In the genomic region with DNA sequence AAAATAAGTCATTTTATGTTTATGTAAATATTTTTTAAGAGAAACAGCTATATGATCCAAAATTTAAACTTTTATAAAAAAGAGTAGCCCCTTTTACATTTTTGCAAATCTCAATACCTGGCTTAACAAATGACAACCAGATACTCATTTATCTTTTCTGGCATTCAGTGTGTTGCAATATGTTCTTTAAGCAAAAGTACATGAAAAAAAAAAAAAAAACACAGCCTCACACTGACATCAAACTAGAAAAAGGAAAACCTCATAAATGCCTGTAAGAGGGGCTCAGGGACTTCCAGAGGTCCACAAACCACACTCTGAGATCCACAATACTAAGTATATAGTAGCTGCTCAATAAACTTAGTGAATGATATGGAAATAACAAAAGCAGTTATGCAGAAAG, we compare ENCODE assay signal across 14 cellular contexts. TPM values are rescaled to one million over a fixed set of nuclear protein-coding genes. Genes with fewer than 3 reads are reported as not detected.
DNase-seq lines count a peak whose midpoint lies in the region; ATAC-seq and TF ChIP-seq lines count a peak whose summit lies in the region.
"Had no signal": no experiment of that assay in that cellular context is flagged by ENCODE, and none has a peak within 500 bp of the region (broad histone marks: within the 10 kb centered on the region; RNA-seq: fewer than 3 reads in every experiment).

No MANE protein-coding gene starts in this region.

- peak; percentile 40 for DNase-seq in adipocyte (ENCODE audit: low read depth)
- peak; percentile 30 for DNase-seq in fibroblast of mammary gland (ENCODE audit: low read depth)
- DNase-seq in left lobe of liver (ENCODE audit: low spot score) = no peak
- DNase-seq in Calu3 = no peak
- DNase-seq in natural killer cell treated with Interleukin-12 subunit alpha and Interleukin-12 subunit beta and Interleukin-15 and Interleukin-18, amount 100 ng/mL, for 72 hours (ENCODE audit: low spot score) = no peak
- DNase-seq in upper lobe of left lung = no peak
- no peak for DNase-seq in SHP77 (lab: John Stamatoyannopoulos, UW)
- DNase-seq: CD8-positive, alpha-beta T cell; COR-L47; DMS53; GOT3; H9 had no signal

- H3K4me3 ChIP-seq in adipocyte (ENCODE audit: low read length) = no peak overlapping the region
- H3K4me3 ChIP-seq in fibroblast of mammary gland (ENCODE audit: control insufficient read depth, low read depth, low read length) = no peak overlapping the region
- H3K4me3 ChIP-seq in upper lobe of left lung = no peak overlapping the region
- H3K4me3 ChIP-seq: GM12878 had no signal

- H3K4me1 ChIP-seq in adipocyte (ENCODE audit: control insufficient read depth, insufficient read depth, low read length) (peaks cover 11% of the 10 kb centered on the region), upper lobe of left lung (peaks cover 0 to 9% (median 3%) of the 10 kb centered on the region in 4 donors)

- TF ChIP-seq CTCF in fibroblast of mammary gland (conservative IDR thresholded peaks at IDR 0.05; ENCODE audit: control insufficient read depth, insufficient read depth, low read depth, low read length) (no peak), Calu3 (IDR thresholded peaks at IDR 0.05; ENCODE audit: unreplicated experiment) (no peak), upper lobe of left lung (IDR thresholded peaks at IDR 0.05) (no peak)

- no peaks in the 10 kb centered on the region for H3K4me1 Mint-ChIP-seq in Calu3 (ENCODE audit: low read depth, unreplicated experiment)
- H3K4me1 Mint-ChIP-seq in natural killer cell treated with Interleukin-12 subunit alpha and Interleukin-12 subunit beta and Interleukin-15 and Interleukin-18, amount 100 ng/mL, for 72 hours (ENCODE audit: low read depth in 2 of 2) = peaks cover 15 to 20% of the 10 kb centered on the region in 2 donors
- H3K4me1 Mint-ChIP-seq: CD14-positive monocyte, H9 had no signal

- peaks cover 16% of the 10 kb centered on the region for H3K36me3 ChIP-seq in adipocyte (ENCODE audit: control insufficient read depth, insufficient read depth, low read length, severe bottlenecking)
- peaks cover 0 to 55% (median 21%) of the 10 kb centered on the region in 4 donors for H3K36me3 ChIP-seq in upper lobe of left lung

- intact Hi-C loops in Calu3 (cut with micrococcal nuclease; ENCODE audit: unreplicated experiment) = no loop called here

- no peak for TF ChIP-seq EP300 in upper lobe of left lung (IDR thresholded peaks at IDR 0.05)

- BruUV-seq in Calu3 (replicated peaks; lab: Mats Ljungman, UMichigan) = no TSS peak

- H3K27me3 ChIP-seq in adipocyte (replicated peaks; ENCODE audit: control insufficient read depth, insufficient read depth, low read length) (no peaks in the 10 kb centered on the region), upper lobe of left lung (no peaks in the 10 kb centered on the region)

- H3K4me3 Mint-ChIP-seq in Calu3 (ENCODE audit: low read depth, unreplicated experiment) = no peak overlapping the region
- no peak overlapping the region for H3K4me3 Mint-ChIP-seq in natural killer cell treated with Interleukin-12 subunit alpha and Interleukin-12 subunit beta and Interleukin-15 and Interleukin-18, amount 100 ng/mL, for 72 hours
- H3K4me3 Mint-ChIP-seq: CD14-positive monocyte; CD8-positive, alpha-beta T cell; H9 had no signal

- no peak overlapping the region for H3K27ac Mint-ChIP-seq in Calu3 (ENCODE audit: unreplicated experiment)
- H3K27ac Mint-ChIP-seq in natural killer cell treated with Interleukin-12 subunit alpha and Interleukin-12 subunit beta and Interleukin-15 and Interleukin-18, amount 100 ng/mL, for 72 hours = no peak overlapping the region
- H3K27ac Mint-ChIP-seq: CD8-positive, alpha-beta T cell; H9 had no signal

- no peak overlapping the region for H3K27ac ChIP-seq in upper lobe of left lung

- H3K36me3 Mint-ChIP-seq in Calu3 (ENCODE audit: insufficient read depth, unreplicated experiment) = peaks cover 27% of the 10 kb centered on the region
- H3K36me3 Mint-ChIP-seq in natural killer cell treated with Interleukin-12 subunit alpha and Interleukin-12 subunit beta and Interleukin-15 and Interleukin-18, amount 100 ng/mL, for 72 hours = peaks cover 4% of the 10 kb centered on the region

- H3K9me3 ChIP-seq in adipocyte (ENCODE audit: control insufficient read depth, low read length) (no peaks in the 10 kb centered on the region), upper lobe of left lung (no peaks in the 10 kb centered on the region)

- H3K9ac ChIP-seq in adipocyte (ENCODE audit: low read length) = peak overlapping the region; percentile 39

- no peaks in the 10 kb centered on the region for H3K9me3 Mint-ChIP-seq in Calu3 (ENCODE audit: low read depth, unreplicated experiment)
- no peaks in the 10 kb centered on the region for H3K9me3 Mint-ChIP-seq in natural killer cell treated with Interleukin-12 subunit alpha and Interleukin-12 subunit beta and Interleukin-15 and Interleukin-18, amount 100 ng/mL, for 72 hours
- H3K9me3 Mint-ChIP-seq: CD14-positive monocyte; CD8-positive, alpha-beta T cell; H9 had no signal

- H3K27me3 Mint-ChIP-seq in Calu3 (ENCODE audit: unreplicated experiment) = no peaks in the 10 kb centered on the region
- no peaks in the 10 kb centered on the region for H3K27me3 Mint-ChIP-seq in natural killer cell treated with Interleukin-12 subunit alpha and Interleukin-12 subunit beta and Interleukin-15 and Interleukin-18, amount 100 ng/mL, for 72 hours

- CTCF ChIA-PET in Calu3 (lab: Charles Lee) = interaction anchor here (0.7 kb wide), 2 partner anchors 84 to 106 kb away, joined by 3 to 4 read pairs; no protein-coding TSS in a partner anchor

- TF ChIP-seq POLR2A in upper lobe of left lung (IDR thresholded peaks at IDR 0.05) = no peak

- ATAC-seq in left lobe of liver = peak; percentile 25
- ATAC-seq in natural killer cell treated with Interleukin-12 subunit alpha and Interleukin-12 subunit beta and Interleukin-15 and Interleukin-18, amount 100 ng/mL, for 72 hours = no peak
- ATAC-seq in upper lobe of left lung (ENCODE audit: low FRiP score in 2 of 2) = no peak
- ATAC-seq: CD8-positive, alpha-beta T cell; GM12878 had no signal

RNA-seq across cellular contexts. Expression of gene PPP4R3B, which starts 21.9 kb away (rescaled TPM):
- 38.7 TPM for total RNA-seq in left lobe of liver
- 49.2 and 59.1 TPM in 2 replicates for total RNA-seq in Calu3 (2022)
- total RNA-seq in natural killer cell treated with Interleukin-12 subunit alpha and Interleukin-12 subunit beta and Interleukin-15 and Interleukin-18, amount 100 ng/mL, for 72 hours = 10 to 100 TPM; 80.1 to 92.4 TPM
- 100 to 1,000 TPM in 1 of 6 donors, 10 to 100 TPM in 5; 37.2 to 117 (median 53.7) TPM for total RNA-seq in upper lobe of left lung

Comparison
In these comparisons a context has a peak if more than half of its experiments do, and no peak if none do; other contexts are left out.
1. DNase-seq: peak in adipocyte (single experiment) and fibroblast of mammary gland (single experiment); none in left lobe of liver (single experiment), Calu3 (single experiment), natural killer cell treated with Interleukin-12 subunit alpha and Interleukin-12 subunit beta and Interleukin-15 and Interleukin-18, amount 100 ng/mL, for 72 hours (single experiment), upper lobe of left lung (0 of 2) and SHP77 (0 of 2).